In genomic region chr1:232273071-232273470, GRCh38 we compare ENCODE assay signal across 19 cellular contexts.
DNase-seq lines count a peak whose midpoint lies in the region; ATAC-seq and TF ChIP-seq lines count a peak whose summit lies in the region.
"Had no signal": no experiment of that assay in that cellular context is flagged by ENCODE, and none has a peak within 500 bp of the region (broad histone marks: within the 10 kb centered on the region; RNA-seq: fewer than 3 reads in every experiment).

No MANE protein-coding gene starts in this region.

- H3K9me3 ChIP-seq in adipocyte (ENCODE audit: control insufficient read depth, low read length), result no peaks in the 10 kb centered on the region
- H3K9me3 ChIP-seq: BLaER1 treated with 17β-estradiol and CSF1 and Interleukin-3, amounts not matched to agents 10 nM and 100 nM; SK-N-SH had no signal

- in situ Hi-C loops in GM13976 (cut with MboI; ENCODE audit: low sequenced_read_pairs, unreplicated experiment), result no loop called here

- ATAC-seq in HG02973 (IDR thresholded peaks at IDR 0.05; ENCODE audit: unreplicated experiment), result no peak
- ATAC-seq in GM18520 (IDR thresholded peaks at IDR 0.05; ENCODE audit: unreplicated experiment), result no peak
- ATAC-seq: CD8-positive, alpha-beta T cell; K562; Panc1 had no signal

- H3K36me3 ChIP-seq in adipocyte (ENCODE audit: control insufficient read depth, insufficient read depth, low read length, severe bottlenecking), result no peaks in the 10 kb centered on the region
- H3K36me3 ChIP-seq: BLaER1 treated with 17β-estradiol and CSF1 and Interleukin-3, amounts not matched to agents 10 nM and 100 nM had no signal

- no peak overlapping the region for H3K4me3 ChIP-seq in adipocyte (ENCODE audit: low read length)
- no peak overlapping the region for H3K4me3 ChIP-seq in fibroblast of the aortic adventitia (ENCODE audit: low read depth, low read length)
- H3K4me3 ChIP-seq: BLaER1 treated with 17β-estradiol and CSF1 and Interleukin-3, amounts not matched to agents 10 nM and 100 nM; K562 had no signal

- no peak for TF ChIP-seq CTCF in fibroblast of the aortic adventitia (IDR thresholded peaks at IDR 0.05; ENCODE audit: insufficient read depth, low read length)
- TF ChIP-seq CTCF in GM13976 (IDR thresholded peaks at IDR 0.05; ENCODE audit: borderline replicate concordance, control extremely low read depth, extremely low read depth, insufficient read depth, missing control alignments), result no peak

- H3K4me1 ChIP-seq in adipocyte (ENCODE audit: control insufficient read depth, insufficient read depth, low read length), result peaks cover 6% of the 10 kb centered on the region

- no peak overlapping the region for H3K9ac ChIP-seq in adipocyte (ENCODE audit: low read length)
- H3K9ac ChIP-seq: BLaER1 treated with 17β-estradiol and CSF1 and Interleukin-3, amounts not matched to agents 10 nM and 100 nM; SK-N-SH had no signal

- peak; percentile 95 for DNase-seq in DMS79 treated with DMSO at 0.1 percent for 48 hours (lab: John Stamatoyannopoulos, UW)
- peak; percentile 49 for DNase-seq in adipocyte (ENCODE audit: low read depth)
- DNase-seq in fibroblast of the aortic adventitia (ENCODE audit: low read depth), result peak; percentile 45
- no peak for DNase-seq in GM13976 (ENCODE audit: low spot score)
- DNase-seq in iPS-NIHi11 (ENCODE audit: low spot score), result no peak
- DNase-seq: CD8-positive, alpha-beta T cell; EL; GF-D8; MM.1S; NCI-H1048; NCI-H1417 treated with DMSO at 0.1 percent for 48 hours; NCI-H187; NCI-H69; SK-N-SH had no signal

- H3K27me3 ChIP-seq in adipocyte (replicated peaks; ENCODE audit: control insufficient read depth, insufficient read depth, low read length), result no peaks in the 10 kb centered on the region

Comparison
In these comparisons a context has a peak if more than half of its experiments do, and no peak if none do; other contexts are left out.
1. DNase-seq: peak in DMS79 treated with DMSO at 0.1 percent for 48 hours (single experiment), adipocyte (single experiment) and fibroblast of the aortic adventitia (single experiment); none in GM13976 (single experiment) and iPS-NIHi11 (single experiment).